ENCODE assay signal across 29 cellular contexts in the genomic region with DNA sequence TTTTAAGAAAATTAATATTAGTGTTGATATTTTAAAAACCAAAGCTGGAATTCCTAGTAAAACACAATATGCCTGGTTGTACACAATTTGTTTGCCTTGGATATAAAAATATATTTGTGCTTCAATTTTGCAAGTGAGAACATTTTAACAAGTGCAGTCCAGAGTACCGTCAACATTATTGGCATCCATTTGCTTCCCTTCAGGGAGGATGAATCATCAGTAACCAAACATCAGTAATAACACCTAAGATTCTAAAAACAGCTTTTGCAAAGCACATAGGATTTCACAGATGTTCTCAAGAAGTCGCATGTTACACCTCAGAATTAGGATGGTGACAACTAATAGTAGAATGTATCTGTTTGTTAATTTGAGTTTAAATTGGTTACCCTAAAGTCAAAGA.
A peak's percentile ranks its signal among the peaks of the same experiment; 100 is the strongest.
DNase-seq lines count a peak whose midpoint lies in the region; ATAC-seq lines count a peak whose summit lies in the region.
"Had no signal": no experiment of that assay in that cellular context is flagged by ENCODE, and none has a peak within 500 bp of the region (broad histone marks: within the 10 kb centered on the region; RNA-seq: fewer than 3 reads in every experiment).

No MANE protein-coding gene starts in this region.

- no peak overlapping the region for H3K27ac ChIP-seq in epithelial cell of prostate
- H3K27ac ChIP-seq: C4-2B, Peyer's patch, SJCRH30 had no signal

- peak; percentile 14 for DNase-seq in HPDE6-E6E7 (ENCODE audit: extremely low spot score)
- DNase-seq in RKO (ENCODE audit: low spot score), result peak; percentile 6
- peak; percentile 10 for DNase-seq in epithelial cell of prostate (ENCODE audit: low read depth, low spot score)
- DNase-seq in skeletal muscle cell (ENCODE audit: low read depth), result peak; percentile 5
- no peak for DNase-seq in cerebellar cortex (ENCODE audit: low spot score)
- DNase-seq in HuH-7.5 (ENCODE audit: low spot score), result no peak
- DNase-seq: activated CD4-positive, alpha-beta T cell treated with anti-CD3 and anti-CD28 coated beads, Interleukin-2, amount 10 ng/mL, durations not matched to agents 24 days and 14 days; activated effector memory CD4-positive, alpha-beta T cell treated with Interleukin-2 at 50 U/mL for 16 hours; activated naive CD8-positive, alpha-beta T cell treated with anti-CD3 and anti-CD28 coated beads, Interleukin-2, amount 10 ng/mL, durations not matched to agents 7 days and 5 days; cerebellar nuclear complex; COR-L47; dermis blood vessel endothelial cell; GF-D8; hippocampal formation; KBM-7; natural killer cell; NCI-H2081; NCI-H2227 treated with DMSO at 0.1 percent for 48 hours; occipital lobe; Peyer's patch; SJCRH30; stimulated activated CD4-positive, alpha-beta T cell treated with anti-CD3 and anti-CD28 coated beads, Interleukin-15, amount 100 ng/mL, for 24 hours; stimulated activated CD4-positive, alpha-beta T cell treated with anti-CD3 and anti-CD28 coated beads, Interleukin-4, amount 100 ng/mL, for 4 hours; trophoblast cell had no signal

- no peak for ATAC-seq in HG02884 (IDR thresholded peaks at IDR 0.05; ENCODE audit: unreplicated experiment)
- ATAC-seq: GM23338, natural killer cell, WTC11 had no signal

- no peak overlapping the region for H3K4me3 ChIP-seq in skeletal muscle cell (ENCODE audit: low read depth, low read length)
- H3K4me3 ChIP-seq: GM23338, lung, Peyer's patch, SJCRH30 had no signal

Comparison
In these comparisons a context has a peak if more than half of its experiments do, and no peak if none do; other contexts are left out.
1. DNase-seq: peak in HPDE6-E6E7 (single experiment), RKO (single experiment), epithelial cell of prostate (single experiment) and skeletal muscle cell (single experiment); none in cerebellar cortex (single experiment) and HuH-7.5 (single experiment).